1 cellular context compared by ENCODE assay signal in genomic region chr14:50830044-50830931, GRCh38.
A peak's percentile ranks its signal among the peaks of the same experiment; 100 is the strongest.
TF ChIP-seq lines count a peak whose summit lies in the region.

No MANE protein-coding gene starts in this region.

TF ChIP-seq in GM12878, 131 proteins besides CTCF, POLR2A, EP300 and RAD21 (continued from another document and continues in another):
- TF ChIP-seq, protein P1, sequence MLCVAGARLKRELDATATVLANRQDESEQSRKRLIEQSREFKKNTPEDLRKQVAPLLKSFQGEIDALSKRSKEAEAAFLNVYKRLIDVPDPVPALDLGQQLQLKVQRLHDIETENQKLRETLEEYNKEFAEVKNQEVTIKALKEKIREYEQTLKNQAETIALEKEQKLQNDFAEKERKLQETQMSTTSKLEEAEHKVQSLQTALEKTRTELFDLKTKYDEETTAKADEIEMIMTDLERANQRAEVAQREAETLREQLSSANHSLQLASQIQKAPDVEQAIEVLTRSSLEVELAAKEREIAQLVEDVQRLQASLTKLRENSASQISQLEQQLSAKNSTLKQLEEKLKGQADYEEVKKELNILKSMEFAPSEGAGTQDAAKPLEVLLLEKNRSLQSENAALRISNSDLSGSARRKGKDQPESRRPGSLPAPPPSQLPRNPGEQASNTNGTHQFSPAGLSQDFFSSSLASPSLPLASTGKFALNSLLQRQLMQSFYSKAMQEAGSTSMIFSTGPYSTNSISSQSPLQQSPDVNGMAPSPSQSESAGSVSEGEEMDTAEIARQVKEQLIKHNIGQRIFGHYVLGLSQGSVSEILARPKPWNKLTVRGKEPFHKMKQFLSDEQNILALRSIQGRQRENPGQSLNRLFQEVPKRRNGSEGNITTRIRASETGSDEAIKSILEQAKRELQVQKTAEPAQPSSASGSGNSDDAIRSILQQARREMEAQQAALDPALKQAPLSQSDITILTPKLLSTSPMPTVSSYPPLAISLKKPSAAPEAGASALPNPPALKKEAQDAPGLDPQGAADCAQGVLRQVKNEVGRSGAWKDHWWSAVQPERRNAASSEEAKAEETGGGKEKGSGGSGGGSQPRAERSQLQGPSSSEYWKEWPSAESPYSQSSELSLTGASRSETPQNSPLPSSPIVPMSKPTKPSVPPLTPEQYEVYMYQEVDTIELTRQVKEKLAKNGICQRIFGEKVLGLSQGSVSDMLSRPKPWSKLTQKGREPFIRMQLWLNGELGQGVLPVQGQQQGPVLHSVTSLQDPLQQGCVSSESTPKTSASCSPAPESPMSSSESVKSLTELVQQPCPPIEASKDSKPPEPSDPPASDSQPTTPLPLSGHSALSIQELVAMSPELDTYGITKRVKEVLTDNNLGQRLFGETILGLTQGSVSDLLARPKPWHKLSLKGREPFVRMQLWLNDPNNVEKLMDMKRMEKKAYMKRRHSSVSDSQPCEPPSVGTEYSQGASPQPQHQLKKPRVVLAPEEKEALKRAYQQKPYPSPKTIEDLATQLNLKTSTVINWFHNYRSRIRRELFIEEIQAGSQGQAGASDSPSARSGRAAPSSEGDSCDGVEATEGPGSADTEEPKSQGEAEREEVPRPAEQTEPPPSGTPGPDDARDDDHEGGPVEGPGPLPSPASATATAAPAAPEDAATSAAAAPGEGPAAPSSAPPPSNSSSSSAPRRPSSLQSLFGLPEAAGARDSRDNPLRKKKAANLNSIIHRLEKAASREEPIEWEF (IDR thresholded peaks at IDR 0.05; ENCODE audit: insufficient replicate concordance, low read depth, low read length), result no peak
- TF ChIP-seq, protein P2, sequence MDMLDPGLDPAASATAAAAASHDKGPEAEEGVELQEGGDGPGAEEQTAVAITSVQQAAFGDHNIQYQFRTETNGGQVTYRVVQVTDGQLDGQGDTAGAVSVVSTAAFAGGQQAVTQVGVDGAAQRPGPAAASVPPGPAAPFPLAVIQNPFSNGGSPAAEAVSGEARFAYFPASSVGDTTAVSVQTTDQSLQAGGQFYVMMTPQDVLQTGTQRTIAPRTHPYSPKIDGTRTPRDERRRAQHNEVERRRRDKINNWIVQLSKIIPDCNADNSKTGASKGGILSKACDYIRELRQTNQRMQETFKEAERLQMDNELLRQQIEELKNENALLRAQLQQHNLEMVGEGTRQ (IDR thresholded peaks at IDR 0.05; ENCODE audit: borderline replicate concordance, low read depth, low read length), result no peak
- TF ChIP-seq YY1 (IDR thresholded peaks at IDR 0.05; ENCODE audit: low read depth, low read length) (0 out of 2 replicates have a peak, but pooled peaks have one; percentile 10), ZNF207 (IDR thresholded peaks at IDR 0.05; ENCODE audit: borderline replicate concordance) (no peak), POU2F2 (IDR thresholded peaks at IDR 0.05; ENCODE audit: borderline replicate concordance, low read depth, low read length) (no peak; the same call in 2 of the 3 replicates), DPF2 (IDR thresholded peaks at IDR 0.05) (0 out of 2 replicates have a peak, but pooled peaks have one; percentile 25), IRF4 (IDR thresholded peaks at IDR 0.05; ENCODE audit: low read depth, low read length) (no peak), CBX5 (IDR thresholded peaks at IDR 0.05; ENCODE audit: low read depth) (no peak), BCL11A (IDR thresholded peaks at IDR 0.05; ENCODE audit: low read depth, low read length) (no peak), MEF2B (IDR thresholded peaks at IDR 0.05; ENCODE audit: partially characterized antibody, poor library complexity, severe bottlenecking) (peak; percentile 46), SUPT20H (IDR thresholded peaks at IDR 0.05; ENCODE audit: borderline replicate concordance, control insufficient read depth, low read depth, low read length) (no peak), IKZF1 (conservative IDR thresholded peaks at IDR 0.05) (peak; percentile 53), SKIL (IDR thresholded peaks at IDR 0.05; ENCODE audit: low read depth, poor library complexity, severe bottlenecking) (no peak), RUNX3 (IDR thresholded peaks at IDR 0.05; ENCODE audit: low read length) (no peak), E4F1 (IDR thresholded peaks at IDR 0.05; ENCODE audit: borderline replicate concordance, partially characterized antibody) (no peak), EED (IDR thresholded peaks at IDR 0.05; ENCODE audit: low read depth) (no peak), RELB (IDR thresholded peaks at IDR 0.05; ENCODE audit: low read depth) (0 out of 2 replicates have a peak, but pooled peaks have one; percentile 40), RELA (IDR thresholded peaks at IDR 0.05; ENCODE audit: borderline replicate concordance, partially characterized antibody) (no peak)
- TF ChIP-seq, protein P3, sequence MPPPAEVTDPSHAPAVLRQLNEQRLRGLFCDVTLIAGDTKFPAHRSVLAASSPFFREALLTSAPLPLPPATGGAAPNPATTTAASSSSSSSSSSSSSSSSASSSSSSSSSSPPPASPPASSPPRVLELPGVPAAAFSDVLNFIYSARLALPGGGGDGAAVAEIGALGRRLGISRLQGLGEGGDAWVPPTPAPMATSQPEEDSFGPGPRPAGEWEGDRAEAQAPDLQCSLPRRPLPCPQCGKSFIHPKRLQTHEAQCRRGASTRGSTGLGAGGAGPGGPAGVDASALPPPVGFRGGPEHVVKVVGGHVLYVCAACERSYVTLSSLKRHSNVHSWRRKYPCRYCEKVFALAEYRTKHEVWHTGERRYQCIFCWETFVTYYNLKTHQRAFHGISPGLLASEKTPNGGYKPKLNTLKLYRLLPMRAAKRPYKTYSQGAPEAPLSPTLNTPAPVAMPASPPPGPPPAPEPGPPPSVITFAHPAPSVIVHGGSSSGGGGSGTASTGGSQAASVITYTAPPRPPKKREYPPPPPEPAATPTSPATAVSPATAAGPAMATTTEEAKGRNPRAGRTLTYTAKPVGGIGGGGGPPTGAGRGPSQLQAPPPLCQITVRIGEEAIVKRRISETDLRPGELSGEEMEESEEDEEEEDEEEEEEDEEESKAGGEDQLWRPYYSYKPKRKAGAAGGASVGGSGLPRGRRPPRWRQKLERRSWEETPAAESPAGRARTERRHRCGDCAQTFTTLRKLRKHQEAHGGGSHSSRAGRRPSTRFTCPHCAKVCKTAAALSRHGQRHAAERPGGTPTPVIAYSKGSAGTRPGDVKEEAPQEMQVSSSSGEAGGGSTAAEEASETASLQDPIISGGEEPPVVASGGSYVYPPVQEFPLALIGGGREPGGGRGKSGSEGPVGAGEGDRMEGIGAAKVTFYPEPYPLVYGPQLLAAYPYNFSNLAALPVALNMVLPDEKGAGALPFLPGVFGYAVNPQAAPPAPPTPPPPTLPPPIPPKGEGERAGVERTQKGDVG (CRISPR knock-in tag; IDR thresholded peaks at IDR 0.05), result no peak
- TF ChIP-seq, protein P4, sequence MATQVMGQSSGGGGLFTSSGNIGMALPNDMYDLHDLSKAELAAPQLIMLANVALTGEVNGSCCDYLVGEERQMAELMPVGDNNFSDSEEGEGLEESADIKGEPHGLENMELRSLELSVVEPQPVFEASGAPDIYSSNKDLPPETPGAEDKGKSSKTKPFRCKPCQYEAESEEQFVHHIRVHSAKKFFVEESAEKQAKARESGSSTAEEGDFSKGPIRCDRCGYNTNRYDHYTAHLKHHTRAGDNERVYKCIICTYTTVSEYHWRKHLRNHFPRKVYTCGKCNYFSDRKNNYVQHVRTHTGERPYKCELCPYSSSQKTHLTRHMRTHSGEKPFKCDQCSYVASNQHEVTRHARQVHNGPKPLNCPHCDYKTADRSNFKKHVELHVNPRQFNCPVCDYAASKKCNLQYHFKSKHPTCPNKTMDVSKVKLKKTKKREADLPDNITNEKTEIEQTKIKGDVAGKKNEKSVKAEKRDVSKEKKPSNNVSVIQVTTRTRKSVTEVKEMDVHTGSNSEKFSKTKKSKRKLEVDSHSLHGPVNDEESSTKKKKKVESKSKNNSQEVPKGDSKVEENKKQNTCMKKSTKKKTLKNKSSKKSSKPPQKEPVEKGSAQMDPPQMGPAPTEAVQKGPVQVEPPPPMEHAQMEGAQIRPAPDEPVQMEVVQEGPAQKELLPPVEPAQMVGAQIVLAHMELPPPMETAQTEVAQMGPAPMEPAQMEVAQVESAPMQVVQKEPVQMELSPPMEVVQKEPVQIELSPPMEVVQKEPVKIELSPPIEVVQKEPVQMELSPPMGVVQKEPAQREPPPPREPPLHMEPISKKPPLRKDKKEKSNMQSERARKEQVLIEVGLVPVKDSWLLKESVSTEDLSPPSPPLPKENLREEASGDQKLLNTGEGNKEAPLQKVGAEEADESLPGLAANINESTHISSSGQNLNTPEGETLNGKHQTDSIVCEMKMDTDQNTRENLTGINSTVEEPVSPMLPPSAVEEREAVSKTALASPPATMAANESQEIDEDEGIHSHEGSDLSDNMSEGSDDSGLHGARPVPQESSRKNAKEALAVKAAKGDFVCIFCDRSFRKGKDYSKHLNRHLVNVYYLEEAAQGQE (IDR thresholded peaks at IDR 0.05; ENCODE audit: low read depth, low read length), result no peak
- TF ChIP-seq, protein P5, sequence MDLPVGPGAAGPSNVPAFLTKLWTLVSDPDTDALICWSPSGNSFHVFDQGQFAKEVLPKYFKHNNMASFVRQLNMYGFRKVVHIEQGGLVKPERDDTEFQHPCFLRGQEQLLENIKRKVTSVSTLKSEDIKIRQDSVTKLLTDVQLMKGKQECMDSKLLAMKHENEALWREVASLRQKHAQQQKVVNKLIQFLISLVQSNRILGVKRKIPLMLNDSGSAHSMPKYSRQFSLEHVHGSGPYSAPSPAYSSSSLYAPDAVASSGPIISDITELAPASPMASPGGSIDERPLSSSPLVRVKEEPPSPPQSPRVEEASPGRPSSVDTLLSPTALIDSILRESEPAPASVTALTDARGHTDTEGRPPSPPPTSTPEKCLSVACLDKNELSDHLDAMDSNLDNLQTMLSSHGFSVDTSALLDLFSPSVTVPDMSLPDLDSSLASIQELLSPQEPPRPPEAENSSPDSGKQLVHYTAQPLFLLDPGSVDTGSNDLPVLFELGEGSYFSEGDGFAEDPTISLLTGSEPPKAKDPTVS (IDR thresholded peaks at IDR 0.05; ENCODE audit: low read depth, low read length), result no peak
- TF ChIP-seq, protein P6, sequence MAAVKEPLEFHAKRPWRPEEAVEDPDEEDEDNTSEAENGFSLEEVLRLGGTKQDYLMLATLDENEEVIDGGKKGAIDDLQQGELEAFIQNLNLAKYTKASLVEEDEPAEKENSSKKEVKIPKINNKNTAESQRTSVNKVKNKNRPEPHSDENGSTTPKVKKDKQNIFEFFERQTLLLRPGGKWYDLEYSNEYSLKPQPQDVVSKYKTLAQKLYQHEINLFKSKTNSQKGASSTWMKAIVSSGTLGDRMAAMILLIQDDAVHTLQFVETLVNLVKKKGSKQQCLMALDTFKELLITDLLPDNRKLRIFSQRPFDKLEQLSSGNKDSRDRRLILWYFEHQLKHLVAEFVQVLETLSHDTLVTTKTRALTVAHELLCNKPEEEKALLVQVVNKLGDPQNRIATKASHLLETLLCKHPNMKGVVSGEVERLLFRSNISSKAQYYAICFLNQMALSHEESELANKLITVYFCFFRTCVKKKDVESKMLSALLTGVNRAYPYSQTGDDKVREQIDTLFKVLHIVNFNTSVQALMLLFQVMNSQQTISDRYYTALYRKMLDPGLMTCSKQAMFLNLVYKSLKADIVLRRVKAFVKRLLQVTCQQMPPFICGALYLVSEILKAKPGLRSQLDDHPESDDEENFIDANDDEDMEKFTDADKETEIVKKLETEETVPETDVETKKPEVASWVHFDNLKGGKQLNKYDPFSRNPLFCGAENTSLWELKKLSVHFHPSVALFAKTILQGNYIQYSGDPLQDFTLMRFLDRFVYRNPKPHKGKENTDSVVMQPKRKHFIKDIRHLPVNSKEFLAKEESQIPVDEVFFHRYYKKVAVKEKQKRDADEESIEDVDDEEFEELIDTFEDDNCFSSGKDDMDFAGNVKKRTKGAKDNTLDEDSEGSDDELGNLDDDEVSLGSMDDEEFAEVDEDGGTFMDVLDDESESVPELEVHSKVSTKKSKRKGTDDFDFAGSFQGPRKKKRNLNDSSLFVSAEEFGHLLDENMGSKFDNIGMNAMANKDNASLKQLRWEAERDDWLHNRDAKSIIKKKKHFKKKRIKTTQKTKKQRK (IDR thresholded peaks at IDR 0.05; ENCODE audit: low read depth, low read length), result no peak
